10 cellular contexts compared by ENCODE assay signal in the genomic region with DNA sequence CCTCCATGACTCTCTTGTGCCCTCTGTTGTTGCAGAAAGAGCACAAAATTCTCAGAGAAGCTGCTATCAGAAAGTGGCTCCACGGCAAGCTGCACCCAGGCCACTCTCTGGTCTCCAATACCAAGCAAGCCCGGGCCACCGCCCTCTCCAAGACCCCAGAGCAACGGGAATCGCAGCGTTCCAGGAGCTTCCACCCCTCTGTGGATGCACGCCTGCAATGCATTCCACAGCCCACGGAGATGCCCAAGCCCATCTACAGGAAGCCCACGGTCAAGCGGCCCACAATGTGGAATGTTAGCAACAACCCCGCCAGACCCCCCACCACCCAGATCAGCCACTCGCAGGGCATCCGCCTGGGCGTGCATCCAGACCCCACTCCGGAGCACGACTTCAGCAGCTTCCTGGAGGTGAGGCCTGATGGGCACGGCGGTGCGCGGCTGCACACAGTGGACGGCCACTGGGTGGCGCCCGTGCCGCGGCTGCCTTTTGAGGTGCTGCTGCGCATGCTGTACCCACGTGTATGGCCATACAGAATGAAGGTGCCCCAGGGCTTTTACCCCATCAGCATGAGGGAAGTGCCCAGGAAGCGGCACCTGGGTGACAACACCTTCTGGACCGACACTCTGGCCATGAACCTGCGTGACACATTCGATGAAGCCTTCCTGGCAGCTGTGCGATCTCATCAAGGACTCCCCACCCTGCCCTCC. TPM values are rescaled to one million over a fixed set of nuclear protein-coding genes. Genes with fewer than 3 reads are reported as not detected.
DNase-seq lines count a peak whose midpoint lies in the region; ATAC-seq and TF ChIP-seq lines count a peak whose summit lies in the region.
"Had no signal": no experiment of that assay in that cellular context is flagged by ENCODE, and none has a peak within 500 bp of the region (broad histone marks: within the 10 kb centered on the region; RNA-seq: fewer than 3 reads in every experiment).

No MANE protein-coding gene starts in this region.

- H3K36me3 ChIP-seq in breast epithelium (no peaks in the 10 kb centered on the region), right lobe of liver (peaks cover 0 to 30% (median 2%) of the 10 kb centered on the region in 4 donors)

- DNase-seq in AG20443 (ENCODE audit: low spot score) (peak; percentile 82), GM19240 (ENCODE audit: insufficient read length, low spot score) (peak; percentile 78), breast epithelium (ENCODE audit: low spot score in 2 of 2) (peak; percentile 50 to 52), right lobe of liver (peak; percentile 46 to 69 (median 67)), OCI-M1 (lab: John Stamatoyannopoulos, UW) (no peak)
- peak; percentile 55 to 56 for DNase-seq in stimulated activated CD8-positive, alpha-beta memory T cell treated with anti-CD3 and anti-CD28 coated beads, Interleukin-15, amount 100 ng/mL, for 4 hours (ENCODE audit: low read depth in 2 of 2)

- H3K4me3 ChIP-seq in WI38 (ENCODE audit: low read depth, low read length) (no peak overlapping the region), breast epithelium (no peak overlapping the region), right lobe of liver (no peak overlapping the region)
- H3K4me3 ChIP-seq: HAP-1 had no signal

- TF ChIP-seq CTCF in WI38 (IDR thresholded peaks at IDR 0.05; ENCODE audit: low read depth, low read length): peak; percentile 80
- peak in 2 of 3 donors; percentile 32 to 61 for TF ChIP-seq CTCF in breast epithelium (IDR thresholded peaks at IDR 0.05)
- TF ChIP-seq CTCF in right lobe of liver (IDR thresholded peaks at IDR 0.05): peak; percentile 33 to 67 (median 56)

- intact Hi-C loops in breast epithelium (cut with DNase I; ENCODE audit: low total_unique reads) (no loop called here), right lobe of liver (cut with DNase I) (no loop called here)

- 72% methylated on average over 3 of the region's 32 CpGs for WGBS in right lobe of liver (ENCODE audit: insufficient coverage, low coverage, low lambda C conversion rate, missing lambda C conversion rate)

- H3K27ac ChIP-seq in breast epithelium: peak overlapping the region in 1 of 2 donors; percentile 4
- no peak overlapping the region for H3K27ac ChIP-seq in right lobe of liver

- ATAC-seq in HG03442 (IDR thresholded peaks at IDR 0.05; ENCODE audit: unreplicated experiment) (peak; percentile 96), right lobe of liver (peak; percentile 73 to 89 (median 82))

- no peaks in the 10 kb centered on the region for H3K4me1 ChIP-seq in breast epithelium
- no peaks in the 10 kb centered on the region for H3K4me1 ChIP-seq in right lobe of liver
- H3K4me1 ChIP-seq: HAP-1 had no signal

- no peaks in the 10 kb centered on the region for H3K27me3 ChIP-seq in breast epithelium
- no peaks in the 10 kb centered on the region for H3K27me3 ChIP-seq in right lobe of liver

- TF ChIP-seq POLR2A in breast epithelium (IDR thresholded peaks at IDR 0.05): no peak
- TF ChIP-seq POLR2A in right lobe of liver (IDR thresholded peaks at IDR 0.05): no peak

- H3K9me3 ChIP-seq in breast epithelium (no peaks in the 10 kb centered on the region), right lobe of liver (no peaks in the 10 kb centered on the region)
- H3K9me3 ChIP-seq: HAP-1 had no signal

RNA-seq across cellular contexts. Expression of gene ANKRD53, which starts 6.3 kb away (rescaled TPM):
- total RNA-seq in breast epithelium: 1 to 10 TPM; 2.8 to 4.9 (median 3.2) TPM
- under 1 TPM in 5 of 6 experiments, not detected in 1; 0.25 to 0.93 (median 0.50) TPM for total RNA-seq in right lobe of liver

RNA-seq across cellular contexts. Expression of gene TEX261, which starts 9.9 kb away (rescaled TPM):
- total RNA-seq in breast epithelium: 10 to 100 TPM; 39.5 to 48.8 (median 40.0) TPM
- total RNA-seq in right lobe of liver: 10 to 100 TPM; 26.5 to 33.2 (median 27.1) TPM

RNA-seq across cellular contexts. Expression of gene ATP6V1B1, which starts 49.0 kb away (rescaled TPM):
- 10 to 100 TPM in 1 of 3 donors, 1 to 10 TPM in 2; 1.8 to 38.2 (median 4.6) TPM for total RNA-seq in breast epithelium
- total RNA-seq in right lobe of liver: under 1 TPM in 1 of 6 experiments, not detected in 5; 0.44 TPM
- total RNA-seq: pulmonary artery endothelial cell had no signal
